ENCODE assay signal across 20 cellular contexts in the genomic region with DNA sequence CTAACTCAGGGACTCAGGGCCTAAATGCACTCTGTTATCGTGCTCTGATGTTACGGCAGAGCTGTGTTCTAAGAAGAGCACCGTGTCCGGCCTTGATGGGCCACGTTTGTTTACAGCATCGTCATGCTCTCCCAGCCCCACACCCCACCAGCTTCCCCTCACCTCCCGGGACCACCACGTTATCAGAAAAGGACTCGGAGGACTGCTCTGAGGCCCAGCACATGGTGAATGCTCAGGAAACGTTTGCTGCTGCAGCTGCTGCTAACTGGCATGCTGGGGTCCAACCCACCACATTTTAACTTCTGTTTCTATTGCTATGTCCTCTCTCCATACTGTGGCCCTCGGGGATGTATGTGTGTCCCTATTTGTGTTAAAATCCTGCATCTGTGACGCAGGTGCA. TPM values are rescaled to one million over a fixed set of nuclear protein-coding genes. Genes with fewer than 3 reads are reported as not detected.
DNase-seq lines count a peak whose midpoint lies in the region; ATAC-seq and TF ChIP-seq lines count a peak whose summit lies in the region.
"Had no signal": no experiment of that assay in that cellular context is flagged by ENCODE, and none has a peak within 500 bp of the region (broad histone marks: within the 10 kb centered on the region; RNA-seq: fewer than 3 reads in every experiment).

No MANE protein-coding gene starts in this region.

- peaks cover 6% of the 10 kb centered on the region for H3K27me3 Mint-ChIP-seq in endothelial cell (ENCODE audit: unreplicated experiment)
- peaks cover 3% of the 10 kb centered on the region for H3K27me3 Mint-ChIP-seq in nephron progenitor cell (ENCODE audit: low read depth, poor library complexity)
- H3K27me3 Mint-ChIP-seq in type B pancreatic cell: no peaks in the 10 kb centered on the region
- H3K27me3 Mint-ChIP-seq in activated T-cell treated with anti-CD3 and anti-CD28 coated beads, Interleukin-2, amount 50 U/mL, for 4 hours (ENCODE audit: low read depth): no peaks in the 10 kb centered on the region
- H3K27me3 Mint-ChIP-seq: CD4-positive, CD25-positive, alpha-beta regulatory T cell had no signal

- no peaks in the 10 kb centered on the region for H3K4me1 Mint-ChIP-seq in endothelial cell (ENCODE audit: unreplicated experiment)
- H3K4me1 Mint-ChIP-seq in nephron progenitor cell: peaks cover 40% of the 10 kb centered on the region
- no peaks in the 10 kb centered on the region for H3K4me1 Mint-ChIP-seq in type B pancreatic cell (ENCODE audit: unreplicated experiment)
- H3K4me1 Mint-ChIP-seq in activated T-cell treated with anti-CD3 and anti-CD28 coated beads, Interleukin-2, amount 50 U/mL, for 4 hours (ENCODE audit: low read depth): peaks cover 13% of the 10 kb centered on the region

- TF ChIP-seq CTCF in endothelial cell (IDR thresholded peaks at IDR 0.05; ENCODE audit: unreplicated experiment) (no peak), nephron progenitor cell (IDR thresholded peaks at IDR 0.05) (no peak), type B pancreatic cell (conservative IDR thresholded peaks at IDR 0.05) (no peak)

- ATAC-seq in HG03175 (IDR thresholded peaks at IDR 0.05; ENCODE audit: unreplicated experiment): no peak
- ATAC-seq in activated T-cell treated with anti-CD3 and anti-CD28 coated beads, Interleukin-2, amount 50 U/mL, for 4 hours: no peak
- ATAC-seq: CD8-positive, alpha-beta T cell; GM12878 had no signal

- H3K4me3 Mint-ChIP-seq in endothelial cell (ENCODE audit: unreplicated experiment) (peak overlapping the region; percentile 29), nephron progenitor cell (no peak overlapping the region), type B pancreatic cell (no peak overlapping the region)
- H3K4me3 Mint-ChIP-seq in activated T-cell treated with anti-CD3 and anti-CD28 coated beads, Interleukin-2, amount 50 U/mL, for 4 hours: no peak overlapping the region
- H3K4me3 Mint-ChIP-seq: CD14-positive monocyte; CD4-positive, CD25-positive, alpha-beta regulatory T cell; CD8-positive, alpha-beta T cell had no signal

- DNase-seq in endothelial cell (ENCODE audit: low spot score) (no peak), nephron progenitor cell (no peak), type B pancreatic cell (ENCODE audit: extremely low spot score, unreplicated experiment) (peak; percentile 27), erythroblast (lab: John Stamatoyannopoulos, UW) (no peak)
- no peak for DNase-seq in activated T-cell treated with anti-CD3 and anti-CD28 coated beads, Interleukin-2, amount 50 U/mL, for 4 hours
- DNase-seq: 8988T; ACHN; BE2C; C1 segment of cervical spinal cord; Caco-2; Calu3; CD4-positive, CD25-positive, alpha-beta regulatory T cell; DMS79; DND-41; EL; GDM1 had no signal

- H3K27ac Mint-ChIP-seq in endothelial cell (ENCODE audit: unreplicated experiment) (no peak overlapping the region), nephron progenitor cell (peak overlapping the region; percentile 74), type B pancreatic cell (no peak overlapping the region)
- H3K27ac Mint-ChIP-seq: CD14-positive monocyte; CD8-positive, alpha-beta T cell had no signal

- H3K9me3 Mint-ChIP-seq in endothelial cell (ENCODE audit: unreplicated experiment) (no peaks in the 10 kb centered on the region), nephron progenitor cell (no peaks in the 10 kb centered on the region), type B pancreatic cell (no peaks in the 10 kb centered on the region)
- H3K9me3 Mint-ChIP-seq in activated T-cell treated with anti-CD3 and anti-CD28 coated beads, Interleukin-2, amount 50 U/mL, for 4 hours: no peaks in the 10 kb centered on the region
- H3K9me3 Mint-ChIP-seq: CD8-positive, alpha-beta T cell had no signal

- peaks cover 35% of the 10 kb centered on the region for H3K36me3 Mint-ChIP-seq in endothelial cell (ENCODE audit: low read depth, unreplicated experiment)
- H3K36me3 Mint-ChIP-seq in nephron progenitor cell (ENCODE audit: low read depth): peaks cover 33% of the 10 kb centered on the region
- peaks cover 4% of the 10 kb centered on the region for H3K36me3 Mint-ChIP-seq in type B pancreatic cell
- peaks cover 4% of the 10 kb centered on the region for H3K36me3 Mint-ChIP-seq in activated T-cell treated with anti-CD3 and anti-CD28 coated beads, Interleukin-2, amount 50 U/mL, for 4 hours (ENCODE audit: insufficient read depth)
- H3K36me3 Mint-ChIP-seq: CD4-positive, CD25-positive, alpha-beta regulatory T cell had no signal

- TF ChIP-seq POLR2A in erythroblast (IDR thresholded peaks at IDR 0.05; ENCODE audit: low read length): no peak

RNA-seq across cellular contexts. Expression of gene WDR27, which starts 50.3 kb away (rescaled TPM):
- total RNA-seq in endothelial cell (ENCODE audit: unreplicated experiment) (59.0 TPM), type B pancreatic cell (ENCODE audit: low replicate concordance) (61.2 and 112 TPM in 2 replicates)
- total RNA-seq in activated T-cell treated with anti-CD3 and anti-CD28 coated beads, Interleukin-2, amount 50 U/mL, for 4 hours: 10 to 100 TPM; 11.9 to 14.4 (median 13.4) TPM

RNA-seq across cellular contexts. Expression of gene C6orf120, which starts 50.4 kb away (rescaled TPM):
- total RNA-seq in endothelial cell (ENCODE audit: unreplicated experiment) (34.2 TPM), type B pancreatic cell (ENCODE audit: low replicate concordance) (30.4 and 30.8 TPM in 2 replicates)
- 10 to 100 TPM; 31.2 to 32.0 (median 31.4) TPM for total RNA-seq in activated T-cell treated with anti-CD3 and anti-CD28 coated beads, Interleukin-2, amount 50 U/mL, for 4 hours
